In genomic region chr1:104855550-104855949, GRCh38 we compare ENCODE assay signal across 16 cellular contexts.
A peak's percentile ranks its signal among the peaks of the same experiment; 100 is the strongest.
DNase-seq lines count a peak whose midpoint lies in the region; TF ChIP-seq lines count a peak whose summit lies in the region.
"Had no signal": no experiment of that assay in that cellular context is flagged by ENCODE, and none has a peak within 500 bp of the region (broad histone marks: within the 10 kb centered on the region; RNA-seq: fewer than 3 reads in every experiment).

No MANE protein-coding gene starts in this region.

- H3K36me3 ChIP-seq in BE2C (no peaks in the 10 kb centered on the region), mesenchymal stem cell (ENCODE audit: control insufficient read depth in 1 of 2, insufficient read depth in 2 of 2, low read depth in 1 of 2, low read length in 2 of 2) (no peaks in the 10 kb centered on the region)

- no peaks in the 10 kb centered on the region for H3K79me2 ChIP-seq in H9 (ENCODE audit: insufficient read depth, low read length)

- WGBS in H9 (ENCODE audit: extremely low coverage, insufficient read length, low lambda C conversion rate), result no CpG with 5 or more reads among the region's 3 CpGs
- WGBS in mesenchymal stem cell, result 52% methylated on average over 3 of the region's 3 CpGs

- no peak overlapping the region for H3K4me3 Mint-ChIP-seq in H9
- no peak overlapping the region for H3K4me3 Mint-ChIP-seq in glutamatergic neuron (ENCODE audit: unreplicated experiment)
- H3K4me3 Mint-ChIP-seq in T-helper 2 cell treated with Interferon-gamma antibody and Interleukin-4, amounts not matched to agents 5 μg/mL and 100 μg/mL, for 36 hours, result no peak overlapping the region
- H3K4me3 Mint-ChIP-seq: CD4-positive, alpha-beta T cell; IgD-negative memory B cell had no signal

- no peaks in the 10 kb centered on the region for H3K23me2 ChIP-seq in H9 (ENCODE audit: insufficient read length, low read depth, low read length, poor library complexity, severe bottlenecking)

- H3K14ac ChIP-seq in H9 (ENCODE audit: insufficient read depth, low read length) (no peak overlapping the region), mesenchymal stem cell (ENCODE audit: low read length in 2 of 2) (no peak overlapping the region)

- no peak overlapping the region for H2AK5ac ChIP-seq in H9 (ENCODE audit: insufficient read length, low read length)
- no peak overlapping the region for H2AK5ac ChIP-seq in mesenchymal stem cell (ENCODE audit: low read length, severe bottlenecking)

- H3K4me1 ChIP-seq in BE2C, result no peaks in the 10 kb centered on the region
- no peaks in the 10 kb centered on the region for H3K4me1 ChIP-seq in H9 (ENCODE audit: insufficient read depth, low read length)
- H3K4me1 ChIP-seq in mesenchymal stem cell (ENCODE audit: control insufficient read depth, insufficient read depth, low read depth, low read length), result no peaks in the 10 kb centered on the region

- DNase-seq in BE2C, result peak; percentile 23
- peak; percentile 29 for DNase-seq in H9
- DNase-seq in glutamatergic neuron, result peak; percentile 50
- DNase-seq in mesenchymal stem cell, result no peak
- no peak for DNase-seq in activated T-cell treated with anti-CD3 and anti-CD28 coated beads, Interleukin-2, amount 50 U/mL, for 1 hour
- DNase-seq in T-helper 2 cell treated with Interferon-gamma antibody and Interleukin-4, amounts not matched to agents 5 μg/mL and 100 μg/mL, for 36 hours (ENCODE audit: low spot score), result no peak
- no peak for DNase-seq in epidermal melanocyte (ENCODE audit: insufficient read length, low spot score)
- DNase-seq: ACHN; C1 segment of cervical spinal cord; Calu3; CD4-positive, alpha-beta T cell; DMS 273 treated with DMSO at 0.1 percent for 48 hours; DMS79 treated with DMSO at 0.1 percent for 48 hours; EL; GDM1 had no signal

- H3K79me1 ChIP-seq in H9 (ENCODE audit: insufficient read depth, low read depth, low read length, poor library complexity, severe bottlenecking) (no peaks in the 10 kb centered on the region), mesenchymal stem cell (replicated peaks; ENCODE audit: low read length, poor library complexity, severe bottlenecking) (no peaks in the 10 kb centered on the region)

- H4K91ac ChIP-seq in H9 (ENCODE audit: insufficient read length, low read depth, low read length) (no peak overlapping the region), mesenchymal stem cell (ENCODE audit: low read length) (peak overlapping the region; percentile 68)

- H2BK12ac ChIP-seq in H9 (ENCODE audit: insufficient read length, low read depth, low read length) (no peak overlapping the region), mesenchymal stem cell (ENCODE audit: low read length in 2 of 2) (no peak overlapping the region)

- H2BK20ac ChIP-seq in H9 (ENCODE audit: low read depth, low read length, poor library complexity, severe bottlenecking), result no peak overlapping the region

- H3K9ac ChIP-seq in H9 (ENCODE audit: extremely low read depth, insufficient read length, low read length) (no peak overlapping the region), mesenchymal stem cell (ENCODE audit: low read length) (no peak overlapping the region)

- no peak overlapping the region; a peak in 1 of 7 replicates for H3K27ac Mint-ChIP-seq in H9
- peak overlapping the region; percentile 45 for H3K27ac Mint-ChIP-seq in glutamatergic neuron (ENCODE audit: unreplicated experiment)
- no peak overlapping the region for H3K27ac Mint-ChIP-seq in T-helper 2 cell treated with Interferon-gamma antibody and Interleukin-4, amounts not matched to agents 5 μg/mL and 100 μg/mL, for 36 hours
- H3K27ac Mint-ChIP-seq: CD4-positive, alpha-beta T cell; IgD-negative memory B cell had no signal

- H3K9me3 Mint-ChIP-seq in H9, result peaks cover 6 to 11% of the 10 kb centered on the region in 2 experiments; a peak in 4 of 5 replicates
- peaks cover 4% of the 10 kb centered on the region for H3K9me3 Mint-ChIP-seq in glutamatergic neuron (ENCODE audit: unreplicated experiment)
- peaks cover 31% of the 10 kb centered on the region for H3K9me3 Mint-ChIP-seq in T-helper 2 cell treated with Interferon-gamma antibody and Interleukin-4, amounts not matched to agents 5 μg/mL and 100 μg/mL, for 36 hours

- H3T11ph ChIP-seq in H9 (ENCODE audit: low read length), result no peak overlapping the region

- H3K27ac ChIP-seq in H9 (ENCODE audit: insufficient read length, low read depth, low read length), result no peak overlapping the region
- no peak overlapping the region for H3K27ac ChIP-seq in mesenchymal stem cell (ENCODE audit: low read length, poor library complexity, severe bottlenecking)

- H2BK5ac ChIP-seq in H9 (ENCODE audit: insufficient read length, low read length), result no peak overlapping the region
- no peak overlapping the region for H2BK5ac ChIP-seq in mesenchymal stem cell (ENCODE audit: low read depth, low read length, poor library complexity, severe bottlenecking)

- H3K9me3 ChIP-seq in BE2C (no peaks in the 10 kb centered on the region), H9 (ENCODE audit: control insufficient read depth, low read depth, low read length) (no peaks in the 10 kb centered on the region), mesenchymal stem cell (ENCODE audit: control insufficient read depth, low read length) (peaks cover 8% of the 10 kb centered on the region)

- H3K27me3 Mint-ChIP-seq in H9 (ENCODE audit: low read depth) (no peaks in the 10 kb centered on the region), glutamatergic neuron (ENCODE audit: unreplicated experiment) (peaks cover 3% of the 10 kb centered on the region)
- H3K27me3 Mint-ChIP-seq in T-helper 2 cell treated with Interferon-gamma antibody and Interleukin-4, amounts not matched to agents 5 μg/mL and 100 μg/mL, for 36 hours (ENCODE audit: low read depth), result no peaks in the 10 kb centered on the region
- H3K27me3 Mint-ChIP-seq: CD4-positive, alpha-beta T cell; IgD-negative memory B cell had no signal

- TF ChIP-seq CTCF in BE2C (IDR thresholded peaks at IDR 0.05; ENCODE audit: low read depth, low read length), result no peak
- no peak for TF ChIP-seq CTCF in H9 (conservative IDR thresholded peaks at IDR 0.05)
- TF ChIP-seq CTCF in glutamatergic neuron (IDR thresholded peaks at IDR 0.05; ENCODE audit: partially characterized antibody, unreplicated experiment), result no peak

- H3K23ac ChIP-seq in H9 (ENCODE audit: insufficient read length, low read depth, low read length), result no peak overlapping the region
- H3K23ac ChIP-seq in mesenchymal stem cell (ENCODE audit: low read length in 2 of 2), result no peak overlapping the region

- H3K36me3 Mint-ChIP-seq in H9 (ENCODE audit: insufficient read depth in 1 of 3, low read depth in 3 of 3) (peaks cover 0 to 4% (median 2%) of the 10 kb centered on the region in 3 experiments; a peak in 4 of 7 replicates), glutamatergic neuron (ENCODE audit: unreplicated experiment) (peaks cover 10% of the 10 kb centered on the region)
- no peaks in the 10 kb centered on the region for H3K36me3 Mint-ChIP-seq in T-helper 2 cell treated with Interferon-gamma antibody and Interleukin-4, amounts not matched to agents 5 μg/mL and 100 μg/mL, for 36 hours (ENCODE audit: low read depth)
- H3K36me3 Mint-ChIP-seq: IgD-negative memory B cell had no signal

- H2BK15ac ChIP-seq in H9 (ENCODE audit: low read depth, low read length) (no peak overlapping the region), mesenchymal stem cell (ENCODE audit: low read depth, poor library complexity, severe bottlenecking) (no peak overlapping the region)

- H4K5ac ChIP-seq in H9 (ENCODE audit: insufficient read length, low read depth, low read length), result no peak overlapping the region

- H3K27me3 ChIP-seq in BE2C (no peaks in the 10 kb centered on the region), H9 (ENCODE audit: insufficient read depth, low read length) (no peaks in the 10 kb centered on the region), mesenchymal stem cell (ENCODE audit: control insufficient read depth in 1 of 2, insufficient read depth in 1 of 2, low read length in 2 of 2) (no peaks in the 10 kb centered on the region)

- no peaks in the 10 kb centered on the region for H3K4me1 Mint-ChIP-seq in H9
- peaks cover 11% of the 10 kb centered on the region for H3K4me1 Mint-ChIP-seq in glutamatergic neuron (ENCODE audit: low read depth, unreplicated experiment)
- H3K4me1 Mint-ChIP-seq in T-helper 2 cell treated with Interferon-gamma antibody and Interleukin-4, amounts not matched to agents 5 μg/mL and 100 μg/mL, for 36 hours (ENCODE audit: low read depth), result no peaks in the 10 kb centered on the region
- H3K4me1 Mint-ChIP-seq: IgD-negative memory B cell had no signal

- H4K8ac ChIP-seq in H9 (replicated peaks; ENCODE audit: insufficient read length, low read depth, low read length) (no peak overlapping the region), mesenchymal stem cell (ENCODE audit: low read length) (no peak overlapping the region)

- H2BK120ac ChIP-seq in H9 (ENCODE audit: low read depth, low read length, poor library complexity, severe bottlenecking) (no peak overlapping the region), mesenchymal stem cell (ENCODE audit: low read depth, low read length) (no peak overlapping the region)

- H3K4me2 ChIP-seq in H9 (ENCODE audit: insufficient read depth, insufficient read length, low read length), result no peak overlapping the region
- no peak overlapping the region for H3K4me2 ChIP-seq in mesenchymal stem cell (ENCODE audit: low read length, poor library complexity, severe bottlenecking)

- H3K4me3 ChIP-seq in BE2C (ENCODE audit: low read depth, low read length) (no peak overlapping the region), mesenchymal stem cell (ENCODE audit: insufficient read depth in 1 of 2, low read depth in 1 of 2, low read length in 2 of 2) (no peak overlapping the region)

- no peak overlapping the region for H2AFZ ChIP-seq in H9 (ENCODE audit: low read length)
- no peak overlapping the region for H2AFZ ChIP-seq in mesenchymal stem cell (ENCODE audit: low read depth, low read length)

- H3K4ac ChIP-seq in H9 (ENCODE audit: low read depth, low read length), result no peak overlapping the region
- H3K4ac ChIP-seq in mesenchymal stem cell (ENCODE audit: low read depth in 1 of 2, low read length in 2 of 2), result no peak overlapping the region

- H4K20me1 ChIP-seq in H9 (ENCODE audit: control insufficient read depth, insufficient read depth, insufficient read length), result no peaks in the 10 kb centered on the region

- no peak overlapping the region for H3K18ac ChIP-seq in H9 (ENCODE audit: insufficient read length, low read depth, low read length)
- H3K18ac ChIP-seq in mesenchymal stem cell (ENCODE audit: low read depth in 1 of 2, low read length in 2 of 2), result no peak overlapping the region

- H3K56ac ChIP-seq in H9 (ENCODE audit: insufficient read length, low read depth, low read length), result no peak overlapping the region

Comparison
In these comparisons a context has a peak if more than half of its experiments do, and no peak if none do; other contexts are left out.
1. DNase-seq: peak in BE2C (single experiment), H9 (single experiment) and glutamatergic neuron (single experiment); none in mesenchymal stem cell (single experiment), activated T-cell treated with anti-CD3 and anti-CD28 coated beads, Interleukin-2, amount 50 U/mL, for 1 hour (single experiment), T-helper 2 cell treated with Interferon-gamma antibody and Interleukin-4, amounts not matched to agents 5 μg/mL and 100 μg/mL, for 36 hours (single experiment) and epidermal melanocyte (single experiment).